ENCODE assay signal across 8 cellular contexts in the genomic region with DNA sequence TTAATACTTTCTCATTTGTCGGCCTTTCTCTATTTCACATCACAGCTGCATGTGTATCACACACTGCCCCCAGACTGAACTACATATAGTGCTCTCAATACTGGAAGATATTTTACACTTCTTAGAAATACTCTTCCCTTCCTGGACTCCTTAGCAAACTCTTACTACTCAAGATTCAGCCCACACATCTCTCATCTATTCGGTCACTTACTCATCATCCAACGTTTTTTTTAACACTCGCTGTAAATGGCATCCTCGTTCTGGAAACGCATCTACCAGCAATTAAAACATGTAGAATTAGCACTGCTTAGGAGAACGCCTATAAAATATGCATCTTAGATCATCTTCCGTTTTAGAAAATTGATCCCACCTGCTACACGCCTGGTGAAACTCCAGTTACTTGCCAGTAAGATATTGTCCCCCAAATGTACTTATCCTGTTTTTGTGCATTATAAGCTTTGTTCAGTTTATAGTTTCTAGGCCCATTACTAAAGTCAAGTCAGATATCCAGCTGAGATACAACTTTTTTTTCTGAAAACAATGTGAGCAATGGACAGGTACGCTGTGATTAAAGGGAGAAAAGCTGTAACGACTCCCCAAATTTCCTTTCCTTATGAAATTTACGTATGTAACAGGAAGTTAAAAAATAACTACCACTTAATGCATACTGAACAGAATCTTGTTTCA. TPM values are rescaled to one million over a fixed set of nuclear protein-coding genes. Genes with fewer than 3 reads are reported as not detected.
A peak's percentile ranks its signal among the peaks of the same experiment; 100 is the strongest.
DNase-seq lines count a peak whose midpoint lies in the region; ATAC-seq and TF ChIP-seq lines count a peak whose summit lies in the region.

No MANE protein-coding gene starts in this region.

- peaks cover 6 to 21% of the 10 kb centered on the region in 2 donors for H3K4me1 ChIP-seq in thoracic aorta (ENCODE audit: control insufficient read depth in 1 of 2, low read depth in 2 of 2)

- H3K27me3 ChIP-seq in thoracic aorta (replicated peaks; ENCODE audit: insufficient read depth): no peaks in the 10 kb centered on the region

- CTCF ChIA-PET in activated CD8-positive, alpha-beta memory T cell treated with anti-CD3 and anti-CD28 coated beads, Interleukin-2, amount 10 ng/mL, durations not matched to agents 7 days and 5 days (lab: Charles Lee): interaction anchor here (1.0 to 2.3 kb wide), 3 partner anchors 8 to 185 kb away, joined by 4 to 10 read pairs (median 5); partner anchors contain the start of gene SNX25
- CTCF ChIA-PET in activated CD4-positive, alpha-beta memory T cell treated with anti-CD3 and anti-CD28 coated beads, Interleukin-2, amount 10 ng/mL, durations not matched to agents 7 days and 5 days (lab: Charles Lee): interaction anchor here (1.2 to 1.9 kb wide), 4 partner anchors 10 to 186 kb away, joined by 3 to 4 read pairs (median 4); partner anchors contain the start of genes SNX25 and UFSP2

- no peaks in the 10 kb centered on the region for H3K27me3 Mint-ChIP-seq in activated CD8-positive, alpha-beta memory T cell treated with anti-CD3 and anti-CD28 coated beads, Interleukin-2, amount 10 ng/mL, durations not matched to agents 7 days and 5 days
- no peaks in the 10 kb centered on the region for H3K27me3 Mint-ChIP-seq in activated CD4-positive, alpha-beta memory T cell treated with anti-CD3 and anti-CD28 coated beads, Interleukin-2, amount 10 ng/mL, durations not matched to agents 7 days and 5 days

- H3K9me3 Mint-ChIP-seq in activated CD8-positive, alpha-beta memory T cell treated with anti-CD3 and anti-CD28 coated beads, Interleukin-2, amount 10 ng/mL, durations not matched to agents 7 days and 5 days (ENCODE audit: low read depth): no peaks in the 10 kb centered on the region
- no peaks in the 10 kb centered on the region for H3K9me3 Mint-ChIP-seq in activated CD4-positive, alpha-beta memory T cell treated with anti-CD3 and anti-CD28 coated beads, Interleukin-2, amount 10 ng/mL, durations not matched to agents 7 days and 5 days

- no peak for TF ChIP-seq CTCF in thoracic aorta (IDR thresholded peaks at IDR 0.05)

- H3K27ac Mint-ChIP-seq in activated CD8-positive, alpha-beta memory T cell treated with anti-CD3 and anti-CD28 coated beads, Interleukin-2, amount 10 ng/mL, durations not matched to agents 7 days and 5 days: peak overlapping the region; percentile 98
- H3K27ac Mint-ChIP-seq in activated CD4-positive, alpha-beta memory T cell treated with anti-CD3 and anti-CD28 coated beads, Interleukin-2, amount 10 ng/mL, durations not matched to agents 7 days and 5 days: peak overlapping the region; percentile 92

- peak overlapping the region; percentile 96 for H3K4me3 Mint-ChIP-seq in activated CD8-positive, alpha-beta memory T cell treated with anti-CD3 and anti-CD28 coated beads, Interleukin-2, amount 10 ng/mL, durations not matched to agents 7 days and 5 days
- H3K4me3 Mint-ChIP-seq in activated CD4-positive, alpha-beta memory T cell treated with anti-CD3 and anti-CD28 coated beads, Interleukin-2, amount 10 ng/mL, durations not matched to agents 7 days and 5 days: peak overlapping the region; percentile 84

- ATAC-seq in activated CD8-positive, alpha-beta memory T cell treated with anti-CD3 and anti-CD28 coated beads, Interleukin-2, amount 10 ng/mL, durations not matched to agents 7 days and 5 days: no peak
- ATAC-seq in thoracic aorta (ENCODE audit: insufficient number of reproducible peaks, low FRiP score, low read depth): no peak
- ATAC-seq in HG02798 (IDR thresholded peaks at IDR 0.05; ENCODE audit: poor library complexity, unreplicated experiment): no peak
- no peak for ATAC-seq in GM19395 (IDR thresholded peaks at IDR 0.05; ENCODE audit: unreplicated experiment)

- peaks cover 18% of the 10 kb centered on the region for H3K36me3 Mint-ChIP-seq in activated CD8-positive, alpha-beta memory T cell treated with anti-CD3 and anti-CD28 coated beads, Interleukin-2, amount 10 ng/mL, durations not matched to agents 7 days and 5 days
- H3K36me3 Mint-ChIP-seq in activated CD4-positive, alpha-beta memory T cell treated with anti-CD3 and anti-CD28 coated beads, Interleukin-2, amount 10 ng/mL, durations not matched to agents 7 days and 5 days (ENCODE audit: low read depth): peaks cover 35% of the 10 kb centered on the region

- H3K27ac ChIP-seq in thoracic aorta: peak overlapping the region in 1 of 2 donors; percentile 98

- H3K9me3 ChIP-seq in thoracic aorta: no peaks in the 10 kb centered on the region

- H3K4me1 Mint-ChIP-seq in activated CD8-positive, alpha-beta memory T cell treated with anti-CD3 and anti-CD28 coated beads, Interleukin-2, amount 10 ng/mL, durations not matched to agents 7 days and 5 days: peaks cover 42% of the 10 kb centered on the region
- peaks cover 47% of the 10 kb centered on the region for H3K4me1 Mint-ChIP-seq in activated CD4-positive, alpha-beta memory T cell treated with anti-CD3 and anti-CD28 coated beads, Interleukin-2, amount 10 ng/mL, durations not matched to agents 7 days and 5 days

- DNase-seq in activated CD8-positive, alpha-beta memory T cell treated with anti-CD3 and anti-CD28 coated beads, Interleukin-2, amount 10 ng/mL, durations not matched to agents 7 days and 5 days: no peak
- DNase-seq in activated CD8-positive, alpha-beta memory T cell treated with anti-CD3 and anti-CD28 coated beads for 24 hours: no peak
- DNase-seq in activated CD4-positive, alpha-beta memory T cell treated with anti-CD3 and anti-CD28 coated beads, Interleukin-2, amount 10 ng/mL, durations not matched to agents 7 days and 5 days: no peak
- DNase-seq in kidney glomerular epithelial cell (lab: John Stamatoyannopoulos, UW) (peak; percentile 13), thoracic aorta (ENCODE audit: low spot score) (no peak), KG1 (lab: John Stamatoyannopoulos, UW) (no peak)

- POLR2A ChIA-PET in activated CD4-positive, alpha-beta memory T cell treated with anti-CD3 and anti-CD28 coated beads, Interleukin-2, amount 10 ng/mL, durations not matched to agents 7 days and 5 days (lab: Charles Lee): interaction anchor here (1.0 to 4.3 kb wide), 10 partner anchors 8 to 746 kb away, joined by 3 to 47 read pairs (median 5); partner anchors contain the start of genes CENPU, CFAP97, SNX25 and UFSP2

- peak overlapping the region; percentile 95 for H3K4me3 ChIP-seq in thoracic aorta

- no peaks in the 10 kb centered on the region for H3K36me3 ChIP-seq in thoracic aorta

RNA-seq across cellular contexts. Expression of gene LRP2BP, which starts 1.0 kb away (rescaled TPM):
- total RNA-seq in activated CD8-positive, alpha-beta memory T cell treated with anti-CD3 and anti-CD28 coated beads, Interleukin-2, amount 10 ng/mL, durations not matched to agents 7 days and 5 days: 1 to 10 TPM in 1 of 2 experiments, under 1 TPM in 1; 0.73 to 1.3 TPM
- total RNA-seq in activated CD4-positive, alpha-beta memory T cell treated with anti-CD3 and anti-CD28 coated beads, Interleukin-2, amount 10 ng/mL, durations not matched to agents 7 days and 5 days: 1 to 10 TPM; 1.1 to 1.2 TPM
- 1 to 10 TPM; 4.4 to 7.6 TPM for total RNA-seq in thoracic aorta

RNA-seq across cellular contexts. Expression of gene ANKRD37, which starts 1.9 kb away (rescaled TPM):
- total RNA-seq in activated CD8-positive, alpha-beta memory T cell treated with anti-CD3 and anti-CD28 coated beads, Interleukin-2, amount 10 ng/mL, durations not matched to agents 7 days and 5 days: 10 to 100 TPM; 11.8 to 12.5 TPM
- total RNA-seq in activated CD4-positive, alpha-beta memory T cell treated with anti-CD3 and anti-CD28 coated beads, Interleukin-2, amount 10 ng/mL, durations not matched to agents 7 days and 5 days: 10 to 100 TPM; 16.0 to 16.1 TPM
- total RNA-seq in thoracic aorta: 10 to 100 TPM; 15.7 to 24.2 TPM

RNA-seq across cellular contexts. Expression of gene UFSP2, which starts 31.1 kb away (rescaled TPM):
- 10 to 100 TPM; 17.5 to 18.1 TPM for total RNA-seq in activated CD8-positive, alpha-beta memory T cell treated with anti-CD3 and anti-CD28 coated beads, Interleukin-2, amount 10 ng/mL, durations not matched to agents 7 days and 5 days
- 10 to 100 TPM; 23.4 to 23.8 TPM for total RNA-seq in activated CD4-positive, alpha-beta memory T cell treated with anti-CD3 and anti-CD28 coated beads, Interleukin-2, amount 10 ng/mL, durations not matched to agents 7 days and 5 days
- total RNA-seq in thoracic aorta: 10 to 100 TPM; 35.1 to 44.7 TPM
